ENCODE assay signal across 8 cellular contexts in the genomic region with DNA sequence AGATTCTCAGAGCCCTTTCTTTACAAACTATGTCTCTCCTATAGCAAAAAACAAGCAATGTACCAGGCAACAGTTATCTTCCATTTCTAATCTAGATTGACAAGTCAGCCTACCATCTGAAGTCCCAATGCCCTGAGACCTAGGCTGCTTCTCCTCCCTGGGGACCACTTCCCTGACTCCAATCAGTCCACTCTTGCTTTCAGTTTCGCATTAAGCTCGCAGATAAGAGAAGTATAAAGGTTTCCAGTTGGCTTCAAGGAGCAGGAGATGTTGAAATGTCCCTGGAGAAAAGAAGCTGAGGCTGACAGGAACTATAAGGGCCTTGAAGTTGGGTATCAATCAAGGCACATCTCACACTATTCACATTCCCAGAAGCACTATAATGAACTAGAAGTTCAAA. TPM values are rescaled to one million over a fixed set of nuclear protein-coding genes. Genes with fewer than 3 reads are reported as not detected.
DNase-seq lines count a peak whose midpoint lies in the region; ATAC-seq and TF ChIP-seq lines count a peak whose summit lies in the region.

No MANE protein-coding gene starts in this region.

- H3K4me1 ChIP-seq in fibroblast of lung (ENCODE audit: control insufficient read depth, extremely low read depth, insufficient read depth, low read length) (peaks cover 10% of the 10 kb centered on the region), uterus (no peaks in the 10 kb centered on the region)

- intact Hi-C loops in uterus (cut with DNase I; ENCODE audit: low total_unique reads) = no loop called here

- peak overlapping the region; percentile 92 for H3K4me2 ChIP-seq in fibroblast of lung (ENCODE audit: extremely low read depth, insufficient read depth, low read length)

- H3K27me3 ChIP-seq in fibroblast of lung (ENCODE audit: control insufficient read depth, insufficient read depth, low read length) (no peaks in the 10 kb centered on the region), uterus (no peaks in the 10 kb centered on the region)

- peaks cover 7% of the 10 kb centered on the region for H3K79me2 ChIP-seq in fibroblast of lung (ENCODE audit: control insufficient read depth, insufficient read depth, low read length)

- no peak for TF ChIP-seq POLR2A in uterus (IDR thresholded peaks at IDR 0.05)

- H3K36me3 ChIP-seq in fibroblast of lung (ENCODE audit: control insufficient read depth, insufficient read depth, low read length) = no peaks in the 10 kb centered on the region
- no peaks in the 10 kb centered on the region for H3K36me3 ChIP-seq in uterus

- ATAC-seq in GM19463 (IDR thresholded peaks at IDR 0.05; ENCODE audit: unreplicated experiment) = peak; percentile 73

- H3K9me3 ChIP-seq in fibroblast of lung (ENCODE audit: control insufficient read depth, insufficient read depth, low read depth, low read length) = no peaks in the 10 kb centered on the region
- H3K9me3 ChIP-seq in uterus = no peaks in the 10 kb centered on the region

- no peak overlapping the region for H2AFZ ChIP-seq in fibroblast of lung (ENCODE audit: low read length)

- no peak overlapping the region for H3K9ac ChIP-seq in fibroblast of lung (ENCODE audit: insufficient read depth, low read length)

- in situ Hi-C loops in KBM-7 (cut with MboI; ENCODE audit: low pct_unique_long_range_greater_than_20kb, low sequenced_read_pairs) = no loop called here

- H3K27ac ChIP-seq in fibroblast of lung (ENCODE audit: insufficient read depth, low read length) (peak overlapping the region; percentile 57), uterus (no peak overlapping the region)

- H3K4me3 ChIP-seq in fibroblast of lung (replicated peaks in 1 of 4; ENCODE audit: control extremely low read depth in 1 of 4, insufficient read depth in 1 of 4, low read depth in 3 of 4, low read length in 4 of 4) (peak overlapping the region in 3 of 4 experiments; percentile 2 to 38 (median 37)), uterus (no peak overlapping the region)

- no peaks in the 10 kb centered on the region for H4K20me1 ChIP-seq in fibroblast of lung (ENCODE audit: control insufficient read depth, extremely low read depth, insufficient read depth, low read length)

- TF ChIP-seq CTCF in fibroblast of lung (conservative IDR thresholded peaks at IDR 0.05 in 1 of 2, IDR thresholded peaks at IDR 0.05 in 1 of 2; ENCODE audit: low read depth in 1 of 2, low read length in 2 of 2) = no peak
- TF ChIP-seq CTCF in uterus (IDR thresholded peaks at IDR 0.05) = no peak

- DNase-seq in AG20443 (ENCODE audit: low spot score) (peak; percentile 9), KBM-7 (peak; percentile 20), fibroblast of lung (ENCODE audit: low read depth in 2 of 2) (peak in 1 of 2 donors; percentile 49), uterus (no peak), DMS79 (lab: John Stamatoyannopoulos, UW) (no peak)
- no peak for DNase-seq in stimulated activated CD4-positive, alpha-beta T cell treated with anti-CD3 and anti-CD28 coated beads, Interleukin-2, amount 100 ng/mL, for 24 hours
- DNase-seq in activated T-cell treated with anti-CD3 and anti-CD28 coated beads, Interleukin-2, amount 50 U/mL, for 1 hour = no peak

RNA-seq across cellular contexts. Expression of gene ERP44, which starts 32.3 kb away (rescaled TPM):
- total RNA-seq in fibroblast of lung (6.9 and 8.6 TPM in 2 replicates), uterus (10 to 100 TPM in 2 of 4 donors, 1 to 10 TPM in 2; 7.6 to 21.9 (median 12.6) TPM)
- polyA plus RNA-seq in fibroblast of lung = 18.9 and 24.0 TPM in 2 replicates
- 21.0 and 25.2 TPM in 2 replicates for polyA plus RNA-seq in fibroblast of lung (2012)
- polyA minus RNA-seq in fibroblast of lung (ENCODE audit: low replicate concordance) = 1.2 and 2.4 TPM in 2 replicates

RNA-seq across cellular contexts. Expression of gene INVS, which starts 32.5 kb away (rescaled TPM):
- total RNA-seq in fibroblast of lung (33.1 and 45.4 TPM in 2 replicates), uterus (10 to 100 TPM in 3 of 4 donors, 1 to 10 TPM in 1; 8.2 to 59.2 (median 26.0) TPM)
- polyA plus RNA-seq in fibroblast of lung = 12.9 and 13.1 TPM in 2 replicates
- 7.4 and 8.8 TPM in 2 replicates for polyA plus RNA-seq in fibroblast of lung (2012)
- polyA minus RNA-seq in fibroblast of lung (ENCODE audit: low replicate concordance) = 9.6 and 23.4 TPM in 2 replicates

Comparison
In these comparisons a context has a peak if more than half of its experiments do, and no peak if none do; other contexts are left out.
1. DNase-seq: peak in AG20443 (single experiment) and KBM-7 (single experiment); none in stimulated activated CD4-positive, alpha-beta T cell treated with anti-CD3 and anti-CD28 coated beads, Interleukin-2, amount 100 ng/mL, for 24 hours (0 of 2), uterus (0 of 2), DMS79 (single experiment) and activated T-cell treated with anti-CD3 and anti-CD28 coated beads, Interleukin-2, amount 50 U/mL, for 1 hour (single experiment).
2. H3K4me3 ChIP-seq: peak in fibroblast of lung (3 of 4); none in uterus (0 of 2).